12 cellular contexts compared by ENCODE assay signal in the genomic region with DNA sequence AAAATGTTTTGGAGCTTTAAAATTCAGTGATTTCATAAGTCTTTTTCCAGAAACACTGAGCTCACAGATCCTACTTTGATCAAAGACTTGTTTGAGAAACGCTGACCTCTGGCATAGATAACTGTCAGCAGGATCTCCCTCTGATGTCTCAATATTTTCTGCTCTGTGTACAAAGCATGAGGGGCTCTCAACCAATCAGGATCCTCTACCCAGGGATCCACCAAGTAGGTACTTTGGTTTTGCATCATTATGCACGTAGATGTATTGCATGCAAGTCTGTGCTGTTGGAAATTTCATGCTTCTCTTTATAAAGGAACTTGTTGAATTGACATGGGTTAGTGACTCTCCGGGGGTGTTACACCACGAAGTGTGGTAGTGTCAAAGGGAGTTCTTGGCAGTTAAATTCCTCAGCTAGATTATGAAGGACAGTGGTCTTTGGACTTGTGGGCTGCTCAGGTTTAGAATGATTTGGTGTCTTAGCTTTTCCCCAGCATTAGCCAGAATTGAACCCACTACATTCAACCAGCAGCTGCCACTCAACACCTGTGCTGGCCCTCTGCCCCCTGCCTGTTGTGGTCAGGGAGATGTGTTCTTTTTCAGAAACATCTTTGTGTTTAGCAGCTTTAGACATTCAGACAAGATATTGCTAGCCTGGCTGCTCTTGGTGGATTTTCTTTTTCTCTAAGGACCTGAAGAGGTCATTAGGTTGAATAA. TPM values are rescaled to one million over a fixed set of nuclear protein-coding genes. Genes with fewer than 3 reads are reported as not detected.
DNase-seq lines count a peak whose midpoint lies in the region; ATAC-seq and TF ChIP-seq lines count a peak whose summit lies in the region.
"Had no signal": no experiment of that assay in that cellular context is flagged by ENCODE, and none has a peak within 500 bp of the region (broad histone marks: within the 10 kb centered on the region; RNA-seq: fewer than 3 reads in every experiment).

No MANE protein-coding gene starts in this region.

- H3K4me3 ChIP-seq in heart right ventricle (no peak overlapping the region), choroid plexus epithelial cell (ENCODE audit: low read depth, low read length) (no peak overlapping the region)

- H3K36me3 ChIP-seq in heart right ventricle = no peaks in the 10 kb centered on the region
- H3K36me3 ChIP-seq: pancreas had no signal

- no peak for DNase-seq in heart right ventricle
- DNase-seq in cardiac septum (ENCODE audit: low spot score) = no peak
- DNase-seq in choroid plexus epithelial cell (ENCODE audit: low read depth) = peak; percentile 84
- DNase-seq in natural killer cell treated with Interleukin-12 subunit alpha and Interleukin-12 subunit beta and Interleukin-15 and Interleukin-18, amount 100 ng/mL, for 72 hours (ENCODE audit: low spot score) = no peak
- DNase-seq in Ammon's horn (ENCODE audit: low spot score) = no peak
- DNase-seq in activated CD4-positive, CD25-positive, alpha-beta regulatory T cell treated with anti-CD3 and anti-CD28 coated beads, Interleukin-2, amount 50 U/mL, for 72 hours = no peak
- DNase-seq: pancreas, T-cell had no signal

- no peak for ATAC-seq in heart right ventricle
- peak in 1 of 2 donors; percentile 40 for ATAC-seq in natural killer cell treated with Interleukin-12 subunit alpha and Interleukin-12 subunit beta and Interleukin-15 and Interleukin-18, amount 100 ng/mL, for 72 hours
- no peak for ATAC-seq in HG03460 (IDR thresholded peaks at IDR 0.05; ENCODE audit: unreplicated experiment)
- ATAC-seq in HG02973 (IDR thresholded peaks at IDR 0.05; ENCODE audit: unreplicated experiment) = no peak
- ATAC-seq: pancreas, T-cell had no signal

- H3K36me3 Mint-ChIP-seq in natural killer cell treated with Interleukin-12 subunit alpha and Interleukin-12 subunit beta and Interleukin-15 and Interleukin-18, amount 100 ng/mL, for 72 hours = no peaks in the 10 kb centered on the region
- H3K36me3 Mint-ChIP-seq: T-cell had no signal

- intact Hi-C loops in heart right ventricle (cut with DNase I) = loop anchor here in 6 of 10 donors (5.0 to 10.0 kb wide), 3 partner anchors 37 to 149 kb away; a partner anchor contains a TSS
- intact Hi-C loops in cardiac septum (cut with DNase I) = no loop called here

- H3K4me1 ChIP-seq in heart right ventricle = peaks cover 2 to 61% (median 42%) of the 10 kb centered on the region in 9 donors

- no peaks in the 10 kb centered on the region for H3K27me3 ChIP-seq in heart right ventricle
- H3K27me3 ChIP-seq: pancreas had no signal

- H3K4me1 Mint-ChIP-seq in natural killer cell treated with Interleukin-12 subunit alpha and Interleukin-12 subunit beta and Interleukin-15 and Interleukin-18, amount 100 ng/mL, for 72 hours (ENCODE audit: low read depth in 2 of 2) = peaks cover 34 to 42% of the 10 kb centered on the region in 2 donors

- peak overlapping the region; percentile 25 to 70 for H3K27ac Mint-ChIP-seq in natural killer cell treated with Interleukin-12 subunit alpha and Interleukin-12 subunit beta and Interleukin-15 and Interleukin-18, amount 100 ng/mL, for 72 hours
- H3K27ac Mint-ChIP-seq: T-cell had no signal

- TF ChIP-seq CTCF in heart right ventricle (IDR thresholded peaks at IDR 0.05) = no peak
- no peak for TF ChIP-seq CTCF in choroid plexus epithelial cell (conservative IDR thresholded peaks at IDR 0.05; ENCODE audit: low read depth, low read length)

- H3K9me3 ChIP-seq in heart right ventricle = no peaks in the 10 kb centered on the region
- H3K9me3 ChIP-seq: pancreas had no signal

- H3K27ac ChIP-seq in heart right ventricle = peak overlapping the region in 9 of 10 donors; percentile 58 to 84 (median 73)

- 55 to 59% methylated on average over 4 of the region's 4 CpGs for WGBS in heart right ventricle, 2 donors

- H3K9me3 Mint-ChIP-seq in natural killer cell treated with Interleukin-12 subunit alpha and Interleukin-12 subunit beta and Interleukin-15 and Interleukin-18, amount 100 ng/mL, for 72 hours = no peaks in the 10 kb centered on the region
- H3K9me3 Mint-ChIP-seq: dendritic cell treated with granulocyte-macrophage colony-stimulating factor and Interleukin-4, amounts not matched to agents 40 ng/mL and 50 ng/mL, for 4 days; IgD-negative memory B cell; T-cell had no signal

- peaks cover 0 to 8% of the 10 kb centered on the region in 2 donors for H3K27me3 Mint-ChIP-seq in natural killer cell treated with Interleukin-12 subunit alpha and Interleukin-12 subunit beta and Interleukin-15 and Interleukin-18, amount 100 ng/mL, for 72 hours
- H3K27me3 Mint-ChIP-seq: T-cell had no signal

- H3K4me3 Mint-ChIP-seq in natural killer cell treated with Interleukin-12 subunit alpha and Interleukin-12 subunit beta and Interleukin-15 and Interleukin-18, amount 100 ng/mL, for 72 hours = peak overlapping the region; percentile 1

RNA-seq across cellular contexts. Expression of a gene that starts 1.7 kb away (rescaled TPM):
- 10 to 100 TPM in 9 of 10 donors, 1 to 10 TPM in 1; 5.6 to 36.8 (median 28.6) TPM for total RNA-seq in heart right ventricle
- 1 to 10 TPM; 4.7 to 5.6 TPM for polyA plus RNA-seq in heart right ventricle
- 29.0 TPM for total RNA-seq in cardiac septum
- 1 to 10 TPM in 1 of 2 donors, under 1 TPM in 1; 0.45 to 7.3 TPM for total RNA-seq in natural killer cell treated with Interleukin-12 subunit alpha and Interleukin-12 subunit beta and Interleukin-15 and Interleukin-18, amount 100 ng/mL, for 72 hours

RNA-seq across cellular contexts. Expression of a gene that starts 16.8 kb away (rescaled TPM):
- 1 to 10 TPM in 8 of 10 donors, under 1 TPM in 2; 0.48 to 4.1 (median 1.6) TPM for total RNA-seq in heart right ventricle
- 1 to 10 TPM; 3.0 to 3.2 TPM for polyA plus RNA-seq in heart right ventricle
- 2.6 TPM for total RNA-seq in cardiac septum
- not detected for total RNA-seq in natural killer cell treated with Interleukin-12 subunit alpha and Interleukin-12 subunit beta and Interleukin-15 and Interleukin-18, amount 100 ng/mL, for 72 hours
- total RNA-seq: T-cell had no signal
- polyA plus RNA-seq: IgD-negative memory B cell had no signal

RNA-seq across cellular contexts. Expression of a gene that starts 23.0 kb away (rescaled TPM):
- total RNA-seq in heart right ventricle (10 to 100 TPM; 18.9 to 65.4 (median 29.1) TPM), cardiac septum (59.9 TPM)
- 100 to 1,000 TPM in 1 of 2 donors, 10 to 100 TPM in 1; 37.7 to 136 TPM for polyA plus RNA-seq in heart right ventricle
- not detected for total RNA-seq in natural killer cell treated with Interleukin-12 subunit alpha and Interleukin-12 subunit beta and Interleukin-15 and Interleukin-18, amount 100 ng/mL, for 72 hours
- total RNA-seq: T-cell had no signal
- polyA plus RNA-seq: IgD-negative memory B cell had no signal

RNA-seq across cellular contexts. Expression of a gene that starts 23.9 kb away (rescaled TPM):
- total RNA-seq in heart right ventricle = over 10,000 TPM in 2 of 10 donors, 1,000 to 10,000 TPM in 8; 7,877 to 10,608 (median 8,590) TPM
- over 10,000 TPM in 1 of 2 donors, 1,000 to 10,000 TPM in 1; 7,695 to 25,436 TPM for polyA plus RNA-seq in heart right ventricle
- total RNA-seq in cardiac septum = 8,606 TPM
- total RNA-seq in natural killer cell treated with Interleukin-12 subunit alpha and Interleukin-12 subunit beta and Interleukin-15 and Interleukin-18, amount 100 ng/mL, for 72 hours = not detected
- polyA plus RNA-seq: IgD-negative memory B cell had no signal

RNA-seq across cellular contexts. Expression of a gene that starts 56.1 kb away (rescaled TPM):
- total RNA-seq in heart right ventricle (10 to 100 TPM; 17.5 to 38.5 (median 31.5) TPM), cardiac septum (27.8 TPM)
- 10 to 100 TPM; 14.7 to 24.6 TPM for polyA plus RNA-seq in heart right ventricle
- 10 to 100 TPM in 1 of 2 donors, 1 to 10 TPM in 1; 8.4 to 11.8 TPM for total RNA-seq in natural killer cell treated with Interleukin-12 subunit alpha and Interleukin-12 subunit beta and Interleukin-15 and Interleukin-18, amount 100 ng/mL, for 72 hours

Comparison
In these comparisons a context has a peak if more than half of its experiments do, and no peak if none do; other contexts are left out.
1. RNA of a gene that starts 23.0 kb away (total RNA-seq): 59.9 TPM in cardiac septum (single experiment) and 18.9 to 65.4 TPM in heart right ventricle; not detected in natural killer cell treated with Interleukin-12 subunit alpha and Interleukin-12 subunit beta and Interleukin-15 and Interleukin-18, amount 100 ng/mL, for 72 hours; every median in the first group is over 10 times any median in the second.